Comparison of ENCODE assay signal across 21 cellular contexts in the genomic region with DNA sequence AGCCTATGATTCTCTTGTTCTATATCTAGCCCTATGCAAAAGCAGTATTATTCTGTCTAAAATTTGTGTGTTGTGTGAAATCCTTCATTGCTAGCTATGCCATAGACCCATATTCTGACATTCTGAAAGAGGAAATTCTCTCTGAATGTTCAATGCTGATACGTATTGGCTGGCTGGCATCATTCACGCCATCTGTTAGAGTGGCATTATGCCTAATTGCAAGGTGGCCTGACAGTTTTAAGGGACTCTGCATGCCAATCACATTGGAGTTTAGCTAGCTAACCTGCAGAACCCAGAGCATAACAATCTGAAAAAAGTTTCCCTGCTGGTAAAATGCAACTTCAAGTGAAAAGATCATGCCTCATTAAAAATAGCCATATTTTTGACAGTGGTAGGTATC.
A peak's percentile ranks its signal among the peaks of the same experiment; 100 is the strongest.
DNase-seq lines count a peak whose midpoint lies in the region; ATAC-seq and TF ChIP-seq lines count a peak whose summit lies in the region.
"Had no signal": no experiment of that assay in that cellular context is flagged by ENCODE, and none has a peak within 500 bp of the region (broad histone marks: within the 10 kb centered on the region; RNA-seq: fewer than 3 reads in every experiment).

No MANE protein-coding gene starts in this region.

- H3K9me3 Mint-ChIP-seq in brain = peaks cover 0 to 8% (median 3%) of the 10 kb centered on the region in 5 experiments

- no peaks in the 10 kb centered on the region for H3K36me3 Mint-ChIP-seq in brain
- H3K36me3 Mint-ChIP-seq: CD14-positive monocyte; CD4-positive, alpha-beta memory T cell; IgD-negative memory B cell had no signal

- H3K27me3 Mint-ChIP-seq in brain = peaks cover 3% of the 10 kb centered on the region
- H3K27me3 Mint-ChIP-seq: CD4-positive, alpha-beta memory T cell; IgD-negative memory B cell had no signal

- no peak for TF ChIP-seq CTCF in brain (conservative IDR thresholded peaks at IDR 0.05)

- peak; percentile 33 for DNase-seq in DMS 273 (lab: John Stamatoyannopoulos, UW; ENCODE audit: unreplicated experiment)
- DNase-seq in DMS 273 treated with DMSO at 0.1 percent for 48 hours (lab: John Stamatoyannopoulos, UW) = no peak
- peak; percentile 32 for DNase-seq in NCI-H2171 (lab: John Stamatoyannopoulos, UW)
- DNase-seq in stimulated activated CD4-positive, alpha-beta T cell treated with anti-CD3 and anti-CD28 coated beads, Interleukin-1b, Interleukin-23, amount 100 ng/mL, for 48 hours = no peak
- DNase-seq: AML-193; CD4-positive, alpha-beta memory T cell; DMS53; DND-41; EL; GOT3; H7; HFFc6; KBM-7 had no signal

- H3K4me3 Mint-ChIP-seq in brain = peak overlapping the region in 1 of 5 experiments; percentile 8
- H3K4me3 Mint-ChIP-seq: CD14-positive monocyte; CD4-positive, alpha-beta memory T cell; HFFc6 had no signal

- H3K27ac Mint-ChIP-seq in brain = peak overlapping the region in 3 of 5 experiments; percentile 16 to 95 (median 49)
- H3K27ac Mint-ChIP-seq: CD14-positive monocyte; CD4-positive, alpha-beta memory T cell; HFFc6; IgD-negative memory B cell had no signal

- ATAC-seq in GM21360 (IDR thresholded peaks at IDR 0.05; ENCODE audit: unreplicated experiment) (no peak), GM18498 (IDR thresholded peaks at IDR 0.05; ENCODE audit: unreplicated experiment) (no peak)
- ATAC-seq: A549, HCT116, HepG2 had no signal

- H3K4me1 Mint-ChIP-seq in brain = peaks cover 40% of the 10 kb centered on the region
- H3K4me1 Mint-ChIP-seq: CD14-positive monocyte; CD4-positive, alpha-beta memory T cell; IgD-negative memory B cell had no signal

Comparison
In these comparisons a context has a peak if more than half of its experiments do, and no peak if none do; other contexts are left out.
1. DNase-seq: peak in DMS 273 (single experiment) and NCI-H2171 (single experiment); none in DMS 273 treated with DMSO at 0.1 percent for 48 hours (single experiment) and stimulated activated CD4-positive, alpha-beta T cell treated with anti-CD3 and anti-CD28 coated beads, Interleukin-1b, Interleukin-23, amount 100 ng/mL, for 48 hours (single experiment).